10 cellular contexts compared by ENCODE assay signal in genomic region chr5:153276151-153276550, GRCh38.
A peak's percentile ranks its signal among the peaks of the same experiment; 100 is the strongest.
DNase-seq lines count a peak whose midpoint lies in the region; ATAC-seq, FAIRE-seq and TF ChIP-seq lines count a peak whose summit lies in the region.
"Had no signal": no experiment of that assay in that cellular context is flagged by ENCODE, and none has a peak within 500 bp of the region (broad histone marks: within the 10 kb centered on the region; RNA-seq: fewer than 3 reads in every experiment).

No MANE protein-coding gene starts in this region.

- ATAC-seq in HepG2 (no peak), right lobe of liver (no peak), gastroesophageal sphincter (no peak), HG03039 (IDR thresholded peaks at IDR 0.05; ENCODE audit: unreplicated experiment) (no peak)
- ATAC-seq: activated T-helper 17 cell treated with anti-CD3 and anti-CD28 coated beads, Interleukin-2, amount 50 U/mL, for 72 hours had no signal

- CTCF ChIA-PET in HepG2 (lab: Yijun Ruan, JAX; ENCODE audit: low intra/inter-chr PET ratio, low total read pairs): no interaction called here
- CTCF ChIA-PET in RWPE1 (lab: Yijun Ruan, JAX): no interaction called here

- WGBS in HepG2 (ENCODE audit: low lambda C conversion rate): 23% methylated on average over 4 of the region's 4 CpGs
- WGBS in right lobe of liver (ENCODE audit: insufficient coverage, low coverage, low lambda C conversion rate, missing lambda C conversion rate): 30% methylated on average over 4 of the region's 4 CpGs
- WGBS in gastroesophageal sphincter (ENCODE audit: low coverage in 1 of 2), 2 donors: 26 to 32% methylated on average over 4 of the region's 4 CpGs

- H3K9me3 ChIP-seq in HepG2 (ENCODE audit: low read length): peaks cover 85% of the 10 kb centered on the region
- no peaks in the 10 kb centered on the region for H3K9me3 ChIP-seq in right lobe of liver
- H3K9me3 ChIP-seq in vagina: no peaks in the 10 kb centered on the region
- no peaks in the 10 kb centered on the region for H3K9me3 ChIP-seq in gastroesophageal sphincter

- intact Hi-C loops in HepG2 (cut with micrococcal nuclease; ENCODE audit: unreplicated experiment): no loop called here
- intact Hi-C loops in right lobe of liver (cut with DNase I): no loop called here
- intact Hi-C loops in vagina (cut with DNase I): no loop called here

- FAIRE-seq in HepG2 (lab: Jason Lieb, UNC): no peak

- no peaks in the 10 kb centered on the region for H3K79me2 ChIP-seq in HepG2 (ENCODE audit: insufficient read depth, low read length)

- POLR2A ChIA-PET in HepG2 (lab: Yijun Ruan, JAX) (no interaction called here), RWPE1 (lab: Yijun Ruan, JAX; ENCODE audit: low non-redundant PET) (no interaction called here)

- TF ChIP-seq CTCF in HepG2 (CRISPR knock-in tag; IDR thresholded peaks at IDR 0.05): no peak
- TF ChIP-seq CTCF in right lobe of liver (IDR thresholded peaks at IDR 0.05): no peak
- TF ChIP-seq CTCF in RWPE1 (conservative IDR thresholded peaks at IDR 0.05; ENCODE audit: low read depth): no peak
- TF ChIP-seq CTCF in fibroblast of mammary gland (conservative IDR thresholded peaks at IDR 0.05; ENCODE audit: control insufficient read depth, insufficient read depth, low read depth, low read length): no peak
- TF ChIP-seq CTCF in vagina (IDR thresholded peaks at IDR 0.05): no peak
- no peak for TF ChIP-seq CTCF in gastroesophageal sphincter (IDR thresholded peaks at IDR 0.05)

- no TSS peak for BruUV-seq in HepG2 (replicated peaks; lab: Mats Ljungman, UMichigan)

- H4K20me1 ChIP-seq in HepG2 (ENCODE audit: insufficient read depth, low read length): no peaks in the 10 kb centered on the region

- H3K9ac ChIP-seq in HepG2 (ENCODE audit: insufficient read depth, low read depth, low read length): no peak overlapping the region

- peak; percentile 2 for DNase-seq in HepG2 (ENCODE audit: low spot score)
- DNase-seq in right lobe of liver: no peak
- DNase-seq in RWPE1 (ENCODE audit: low spot score): peak; percentile 69
- DNase-seq in fibroblast of mammary gland (ENCODE audit: low read depth): peak; percentile 58
- DNase-seq in stimulated activated CD8-positive, alpha-beta memory T cell treated with anti-CD3 and anti-CD28 coated beads, Interleukin-4, amount 100 ng/mL, for 48 hours: peak; percentile 30
- no peak for DNase-seq in vagina (ENCODE audit: extremely low spot score in 2 of 2)
- DNase-seq: NCI-H748 treated with DMSO at 0.1 percent for 48 hours had no signal

- in situ Hi-C loops in HepG2 (cut with HindIII; ENCODE audit: extremely low pct_ligation_motif_present, low pct_unique_long_range_greater_than_20kb): no loop called here

- H3K27ac ChIP-seq in HepG2 (ENCODE audit: extremely low read length, insufficient read depth, low read length) (no peak overlapping the region), right lobe of liver (no peak overlapping the region), RWPE1 (no peak overlapping the region), vagina (no peak overlapping the region), gastroesophageal sphincter (no peak overlapping the region)

- H3K4me2 ChIP-seq in HepG2 (ENCODE audit: low read depth, low read length): no peak overlapping the region

- no peak for TF ChIP-seq RAD21 in HepG2 (CRISPR knock-in tag; IDR thresholded peaks at IDR 0.05)

- TF ChIP-seq POLR2A in HepG2 (IDR thresholded peaks at IDR 0.05; ENCODE audit: insufficient read depth in 1 of 2, low read depth in 2 of 2, low read length in 2 of 2) (no peak), right lobe of liver (IDR thresholded peaks at IDR 0.05) (no peak), vagina (IDR thresholded peaks at IDR 0.05) (no peak), gastroesophageal sphincter (IDR thresholded peaks at IDR 0.05) (no peak)

- H3K4me3 ChIP-seq in HepG2 (replicated peaks in 1 of 3; ENCODE audit: insufficient read depth in 1 of 3, low read depth in 2 of 3, low read length in 3 of 3) (no peak overlapping the region), right lobe of liver (no peak overlapping the region), fibroblast of mammary gland (ENCODE audit: control insufficient read depth, low read depth, low read length) (no peak overlapping the region), vagina (no peak overlapping the region), gastroesophageal sphincter (no peak overlapping the region)

- no peaks in the 10 kb centered on the region for H3K36me3 ChIP-seq in HepG2 (replicated peaks in 1 of 2; ENCODE audit: control insufficient read depth in 1 of 2, insufficient read depth in 2 of 2, low read length in 2 of 2)
- no peaks in the 10 kb centered on the region for H3K36me3 ChIP-seq in right lobe of liver
- no peaks in the 10 kb centered on the region for H3K36me3 ChIP-seq in vagina
- no peaks in the 10 kb centered on the region for H3K36me3 ChIP-seq in gastroesophageal sphincter

- H2AFZ ChIP-seq in HepG2 (ENCODE audit: low read length): no peak overlapping the region

- H3K4me1 ChIP-seq in HepG2 (ENCODE audit: insufficient read depth, low read length) (no peaks in the 10 kb centered on the region), right lobe of liver (no peaks in the 10 kb centered on the region), vagina (no peaks in the 10 kb centered on the region), gastroesophageal sphincter (no peaks in the 10 kb centered on the region)

- H3K27me3 ChIP-seq in HepG2 (ENCODE audit: control insufficient read depth in 1 of 2, insufficient read depth in 2 of 2, low read length in 2 of 2) (no peaks in the 10 kb centered on the region), right lobe of liver (no peaks in the 10 kb centered on the region), vagina (no peaks in the 10 kb centered on the region), gastroesophageal sphincter (no peaks in the 10 kb centered on the region)

- no peak for TF ChIP-seq EP300 in HepG2 (IDR thresholded peaks at IDR 0.05; ENCODE audit: low read depth in 2 of 2, low read length in 2 of 2)
- no peak for TF ChIP-seq EP300 in HepG2 (CRISPR knock-in tag; IDR thresholded peaks at IDR 0.05; ENCODE audit: borderline replicate concordance)
- no peak for TF ChIP-seq EP300 in gastroesophageal sphincter (IDR thresholded peaks at IDR 0.05)

TF ChIP-seq in HepG2, 621 proteins besides CTCF, POLR2A, EP300 and RAD21 (continues in another document):
- TF ChIP-seq EHMT2 (IDR thresholded peaks at IDR 0.05; ENCODE audit: borderline replicate concordance, low read depth, low read length) (peak; percentile 40; the same call in 1 of the 2 replicates), SOX5 (CRISPR knock-in tag; IDR thresholded peaks at IDR 0.05; ENCODE audit: borderline replicate concordance) (no peak), SP1 (IDR thresholded peaks at IDR 0.05) (no peak), SP1 (CRISPR knock-in tag; IDR thresholded peaks at IDR 0.05) (no peak), PRDM15 (CRISPR knock-in tag; IDR thresholded peaks at IDR 0.05) (no peak), RFXANK (CRISPR knock-in tag; IDR thresholded peaks at IDR 0.05) (no peak), GATA4 (IDR thresholded peaks at IDR 0.05; ENCODE audit: borderline replicate concordance, low read depth) (no peak), ZNF761 (CRISPR knock-in tag; conservative IDR thresholded peaks at IDR 0.05) (no peak), ZNF615 (CRISPR knock-in tag; IDR thresholded peaks at IDR 0.05; ENCODE audit: borderline replicate concordance) (no peak)

Comparison
In these comparisons a context has a peak if more than half of its experiments do, and no peak if none do; other contexts are left out.
1. DNase-seq: peak in HepG2 (single experiment), RWPE1 (single experiment), fibroblast of mammary gland (single experiment) and stimulated activated CD8-positive, alpha-beta memory T cell treated with anti-CD3 and anti-CD28 coated beads, Interleukin-4, amount 100 ng/mL, for 48 hours (single experiment); none in right lobe of liver (0 of 3) and vagina (0 of 2).